13 cellular contexts compared by ENCODE assay signal in genomic region chr2:201219328-201220096, GRCh38. TPM values are rescaled to one million over a fixed set of nuclear protein-coding genes. Genes with fewer than 3 reads are reported as not detected.
A peak's percentile ranks its signal among the peaks of the same experiment; 100 is the strongest.
DNase-seq lines count a peak whose midpoint lies in the region; ATAC-seq and TF ChIP-seq lines count a peak whose summit lies in the region.
"Had no signal": no experiment of that assay in that cellular context is flagged by ENCODE, and none has a peak within 500 bp of the region (broad histone marks: within the 10 kb centered on the region; RNA-seq: fewer than 3 reads in every experiment).

No MANE protein-coding gene starts in this region.

- WGBS in heart right ventricle, 2 donors = 77% methylated on average over 5 of the region's 5 CpGs
- WGBS in upper lobe of left lung, 2 donors = 72 to 77% methylated on average over 5 of the region's 5 CpGs

- no peak overlapping the region for H3K4me3 Mint-ChIP-seq in stimulated activated effector memory CD8-positive, alpha-beta T cell treated with anti-CD3 and anti-CD28 coated beads, Interleukin-12 subunit alpha, Interleukin-12 subunit beta, amount 100 ng/mL, for 72 hours
- H3K4me3 Mint-ChIP-seq: activated T-helper 1 cell treated with anti-CD3 and anti-CD28 coated beads, Interleukin-12 subunit alpha, Interleukin-12 subunit beta, Interleukin-2, Interleukin-4 antibody, amounts not matched to agents 30 ng/mL and 10 ng/mL and 1 ng/mL, durations not matched to agents 14 hours and 24 hours and 36 hours had no signal

- TF ChIP-seq CTCF in heart right ventricle (IDR thresholded peaks at IDR 0.05) (no peak), VCaP (conservative IDR thresholded peaks at IDR 0.05) (no peak), left lung (IDR thresholded peaks at IDR 0.05) (no peak), upper lobe of left lung (IDR thresholded peaks at IDR 0.05) (no peak)

- no peak overlapping the region for H3K27ac Mint-ChIP-seq in stimulated activated effector memory CD8-positive, alpha-beta T cell treated with anti-CD3 and anti-CD28 coated beads, Interleukin-12 subunit alpha, Interleukin-12 subunit beta, amount 100 ng/mL, for 72 hours
- H3K27ac Mint-ChIP-seq: activated T-helper 1 cell treated with anti-CD3 and anti-CD28 coated beads, Interleukin-12 subunit alpha, Interleukin-12 subunit beta, Interleukin-2, Interleukin-4 antibody, amounts not matched to agents 30 ng/mL and 10 ng/mL and 1 ng/mL, durations not matched to agents 14 hours and 24 hours and 36 hours had no signal

- ATAC-seq in heart right ventricle (peak in 6 of 8 donors; percentile 18 to 41 (median 34)), left cardiac atrium (no peak), left lung (peak; percentile 79), upper lobe of left lung (ENCODE audit: low FRiP score in 2 of 2) (peak in 1 of 2 donors; percentile 70), HG03460 (IDR thresholded peaks at IDR 0.05; ENCODE audit: unreplicated experiment) (no peak)
- no peak for ATAC-seq in stimulated activated effector memory CD8-positive, alpha-beta T cell treated with anti-CD3 and anti-CD28 coated beads, Interleukin-12 subunit alpha, Interleukin-12 subunit beta, amount 100 ng/mL, for 72 hours

- H3K4me3 ChIP-seq in heart right ventricle = no peak overlapping the region
- H3K4me3 ChIP-seq in left lung = no peak overlapping the region
- H3K4me3 ChIP-seq in upper lobe of left lung = no peak overlapping the region
- H3K4me3 ChIP-seq: esophagus squamous epithelium, skin epidermis, vagina had no signal

- H3K4me1 ChIP-seq in heart right ventricle = peaks cover 2 to 46% (median 35%) of the 10 kb centered on the region in 9 donors
- peaks cover 5 to 22% of the 10 kb centered on the region in 2 donors for H3K4me1 ChIP-seq in left lung
- H3K4me1 ChIP-seq in upper lobe of left lung = peaks cover 14 to 24% (median 20%) of the 10 kb centered on the region in 4 donors
- H3K4me1 ChIP-seq: vagina had no signal

- peaks cover 22% of the 10 kb centered on the region for H3K36me3 Mint-ChIP-seq in stimulated activated effector memory CD8-positive, alpha-beta T cell treated with anti-CD3 and anti-CD28 coated beads, Interleukin-12 subunit alpha, Interleukin-12 subunit beta, amount 100 ng/mL, for 72 hours

- no peak for TF ChIP-seq EP300 in upper lobe of left lung (IDR thresholded peaks at IDR 0.05)

- H3K4me1 Mint-ChIP-seq in stimulated activated effector memory CD8-positive, alpha-beta T cell treated with anti-CD3 and anti-CD28 coated beads, Interleukin-12 subunit alpha, Interleukin-12 subunit beta, amount 100 ng/mL, for 72 hours = peaks cover 17% of the 10 kb centered on the region

- H3K9me3 Mint-ChIP-seq in stimulated activated effector memory CD8-positive, alpha-beta T cell treated with anti-CD3 and anti-CD28 coated beads, Interleukin-12 subunit alpha, Interleukin-12 subunit beta, amount 100 ng/mL, for 72 hours = no peaks in the 10 kb centered on the region
- H3K9me3 Mint-ChIP-seq: activated T-helper 1 cell treated with anti-CD3 and anti-CD28 coated beads, Interleukin-12 subunit alpha, Interleukin-12 subunit beta, Interleukin-2, Interleukin-4 antibody, amounts not matched to agents 30 ng/mL and 10 ng/mL and 1 ng/mL, durations not matched to agents 14 hours and 24 hours and 36 hours had no signal

- H3K36me3 ChIP-seq in heart right ventricle = peaks cover 0 to 44% (median 10%) of the 10 kb centered on the region in 9 donors
- H3K36me3 ChIP-seq in left lung = peaks cover 0 to 33% of the 10 kb centered on the region in 2 donors
- peaks cover 0 to 27% (median 18%) of the 10 kb centered on the region in 4 donors for H3K36me3 ChIP-seq in upper lobe of left lung
- H3K36me3 ChIP-seq: vagina had no signal

- no peak for DNase-seq in heart right ventricle
- DNase-seq in left cardiac atrium = no peak
- no peak for DNase-seq in left lung
- DNase-seq in upper lobe of left lung = peak in 1 of 2 donors; percentile 35
- DNase-seq in stimulated activated effector memory CD8-positive, alpha-beta T cell treated with anti-CD3 and anti-CD28 coated beads, Interleukin-12 subunit alpha, Interleukin-12 subunit beta, amount 100 ng/mL, for 72 hours (ENCODE audit: low spot score in 2 of 2) = no peak
- no peak for DNase-seq in NCI-H2196 (lab: John Stamatoyannopoulos, UW; ENCODE audit: unreplicated experiment)
- DNase-seq: central memory CD4-positive, alpha-beta T cell; esophagus squamous epithelium had no signal

- no peaks in the 10 kb centered on the region for H3K27me3 ChIP-seq in heart right ventricle
- H3K27me3 ChIP-seq in left lung = no peaks in the 10 kb centered on the region
- H3K27me3 ChIP-seq in upper lobe of left lung = no peaks in the 10 kb centered on the region
- H3K27me3 ChIP-seq: esophagus squamous epithelium, vagina had no signal

- H3K9me3 ChIP-seq in heart right ventricle (no peaks in the 10 kb centered on the region), left lung (no peaks in the 10 kb centered on the region), upper lobe of left lung (no peaks in the 10 kb centered on the region)
- H3K9me3 ChIP-seq: esophagus squamous epithelium, vagina had no signal

- TF ChIP-seq POLR2A in upper lobe of left lung (IDR thresholded peaks at IDR 0.05) = no peak

- intact Hi-C loops in heart right ventricle (cut with DNase I) (loop anchor here in 1 of 10 donors (5.0 kb wide), 1 partner anchor 32 kb away; no protein-coding TSS in a partner anchor), left cardiac atrium (cut with DNase I) (no loop called here), left lung (cut with DNase I) (no loop called here)

- H3K27ac ChIP-seq in heart right ventricle (peak overlapping the region in 9 of 10 donors; percentile 31 to 78 (median 42)), VCaP (peak overlapping the region; percentile 90), left lung (peak overlapping the region; percentile 53 to 68), upper lobe of left lung (peak overlapping the region; percentile 61 to 77 (median 69))
- H3K27ac ChIP-seq: vagina had no signal

RNA-seq across cellular contexts. Expression of gene CASP10, which starts 36.6 kb away (rescaled TPM):
- total RNA-seq in heart right ventricle = 10 to 100 TPM in 1 of 10 donors, 1 to 10 TPM in 9; 4.6 to 13.2 (median 5.6) TPM
- polyA plus RNA-seq in heart right ventricle = 1 to 10 TPM; 2.0 to 5.9 TPM
- 1 to 10 TPM; 7.1 to 9.9 TPM for total RNA-seq in left cardiac atrium
- 10 to 100 TPM; 30.3 to 31.5 TPM for total RNA-seq in left lung
- 10 to 100 TPM; 21.1 to 67.1 (median 29.9) TPM for total RNA-seq in upper lobe of left lung

RNA-seq across cellular contexts. Expression of gene CASP8, which starts 40.8 kb away (rescaled TPM):
- 10 to 100 TPM in 1 of 10 donors, 1 to 10 TPM in 9; 2.4 to 10.1 (median 3.6) TPM for total RNA-seq in heart right ventricle
- 1 to 10 TPM; 2.0 to 3.4 TPM for polyA plus RNA-seq in heart right ventricle
- total RNA-seq in left cardiac atrium = 1 to 10 TPM; 5.4 to 7.4 TPM
- 10 to 100 TPM; 26.3 to 40.4 TPM for total RNA-seq in left lung
- total RNA-seq in upper lobe of left lung = 10 to 100 TPM; 23.7 to 81.7 (median 40.6) TPM

Comparison
In these comparisons a context has a peak if more than half of its experiments do, and no peak if none do; other contexts are left out.
1. ATAC-seq: peak in heart right ventricle (6 of 8) and left lung (single experiment); none in left cardiac atrium (0 of 2), stimulated activated effector memory CD8-positive, alpha-beta T cell treated with anti-CD3 and anti-CD28 coated beads, Interleukin-12 subunit alpha, Interleukin-12 subunit beta, amount 100 ng/mL, for 72 hours (single experiment) and HG03460 (single experiment).
2. Peak in every context shown above with its lines, with median percentiles within 50 percentile points of each other: H3K27ac ChIP-seq.